ENCODE assay signal across 11 cellular contexts in the genomic region with DNA sequence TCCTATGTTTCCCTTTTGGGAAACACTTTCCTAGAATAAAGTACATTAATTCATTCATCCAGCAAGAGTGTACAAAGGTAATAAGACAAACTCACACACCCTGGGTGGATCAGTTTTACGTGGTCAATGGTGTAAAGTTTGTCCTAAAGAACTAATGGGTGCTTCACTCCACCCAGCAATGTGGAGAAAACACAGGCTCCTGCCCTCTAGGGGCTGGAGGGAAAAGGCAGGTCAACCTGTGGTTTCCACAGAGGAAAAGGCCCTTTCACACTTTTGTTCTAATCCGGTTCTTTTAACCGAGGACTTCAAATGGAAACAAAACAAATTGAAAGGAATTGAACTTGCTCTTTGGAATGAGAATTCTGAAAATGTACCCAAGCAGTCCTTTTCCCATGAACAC.
DNase-seq lines count a peak whose midpoint lies in the region; FAIRE-seq and TF ChIP-seq lines count a peak whose summit lies in the region.
"Had no signal": no experiment of that assay in that cellular context is flagged by ENCODE, and none has a peak within 500 bp of the region (broad histone marks: within the 10 kb centered on the region; RNA-seq: fewer than 3 reads in every experiment).

No MANE protein-coding gene starts in this region.

- peak; percentile 47 for TF ChIP-seq CTCF in bronchial epithelial cell (IDR thresholded peaks at IDR 0.05; ENCODE audit: insufficient read depth, low read length, severe bottlenecking)
- peak; percentile 50 for TF ChIP-seq CTCF in neural progenitor cell (IDR thresholded peaks at IDR 0.05)

- no peak overlapping the region for H3K27ac Mint-ChIP-seq in neural progenitor cell
- H3K27ac Mint-ChIP-seq: activated CD4-positive, alpha-beta T cell treated with anti-CD3 and anti-CD28 coated beads, Interleukin-2, amount 10 ng/mL, durations not matched to agents 7 days and 5 days had no signal

- H3K27me3 Mint-ChIP-seq in neural progenitor cell (ENCODE audit: insufficient read depth, low read depth) = no peaks in the 10 kb centered on the region

- H3K4me1 ChIP-seq in neural progenitor cell = no peaks in the 10 kb centered on the region

- H3K27ac ChIP-seq in neural progenitor cell = no peak overlapping the region
- H3K27ac ChIP-seq: SK-N-MC had no signal

- H4K20me1 ChIP-seq in neural progenitor cell (ENCODE audit: low read depth) = no peaks in the 10 kb centered on the region

- no peak overlapping the region for H3K4me3 Mint-ChIP-seq in neural progenitor cell
- H3K4me3 Mint-ChIP-seq: activated CD4-positive, alpha-beta T cell treated with anti-CD3 and anti-CD28 coated beads, Interleukin-2, amount 10 ng/mL, durations not matched to agents 7 days and 5 days had no signal

- H3K79me2 ChIP-seq in neural progenitor cell (ENCODE audit: low read depth) = no peaks in the 10 kb centered on the region

- H3K4me1 Mint-ChIP-seq in neural progenitor cell = peaks cover 4% of the 10 kb centered on the region
- H3K4me1 Mint-ChIP-seq: activated CD4-positive, alpha-beta T cell treated with anti-CD3 and anti-CD28 coated beads, Interleukin-2, amount 10 ng/mL, durations not matched to agents 7 days and 5 days had no signal

- H3K4me2 ChIP-seq in neural progenitor cell = no peak overlapping the region

- no peak overlapping the region for H3K9ac ChIP-seq in neural progenitor cell

- H3K27me3 ChIP-seq in bronchial epithelial cell (ENCODE audit: control insufficient read depth, insufficient read depth, low read length) (no peaks in the 10 kb centered on the region), neural progenitor cell (no peaks in the 10 kb centered on the region)

- DNase-seq in SIG-M5 treated with dmso at 0.1 percent for 504 hours (lab: John Stamatoyannopoulos, UW; ENCODE audit: unreplicated experiment) (peak; percentile 18), SIG-M5 (lab: John Stamatoyannopoulos, UW) (no peak), M059J (ENCODE audit: low read depth) (peak; percentile 11), bronchial epithelial cell (ENCODE audit: low read depth) (no peak), neural progenitor cell (ENCODE audit: low spot score) (peak; percentile 21), NCI-H748 treated with DMSO at 0.1 percent for 48 hours (lab: John Stamatoyannopoulos, UW) (no peak), cortex of kidney (lab: John Stamatoyannopoulos, UW) (no peak), NCI-H524 treated with DMSO at 0.1 percent for 48 hours (lab: John Stamatoyannopoulos, UW) (no peak)
- DNase-seq: activated CD4-positive, alpha-beta T cell treated with anti-CD3 and anti-CD28 coated beads, Interleukin-2, amount 10 ng/mL, durations not matched to agents 7 days and 5 days; NCI-H2081 treated with DMSO at 0.1 percent for 48 hours had no signal

- H3K36me3 Mint-ChIP-seq in neural progenitor cell = no peaks in the 10 kb centered on the region

- no peaks in the 10 kb centered on the region for H3K9me3 Mint-ChIP-seq in neural progenitor cell
- H3K9me3 Mint-ChIP-seq: activated CD4-positive, alpha-beta T cell treated with anti-CD3 and anti-CD28 coated beads, Interleukin-2, amount 10 ng/mL, durations not matched to agents 7 days and 5 days had no signal

- no peak overlapping the region for H2AFZ ChIP-seq in neural progenitor cell (replicated peaks)

- no peaks in the 10 kb centered on the region for H3F3A ChIP-seq in neural progenitor cell (ENCODE audit: low read depth)

- H3K4me3 ChIP-seq in bronchial epithelial cell (ENCODE audit: low read depth, low read length) = no peak overlapping the region
- H3K4me3 ChIP-seq in neural progenitor cell = no peak overlapping the region
- H3K4me3 ChIP-seq: SK-N-MC had no signal

- H3K36me3 ChIP-seq in bronchial epithelial cell (ENCODE audit: control insufficient read depth, insufficient read depth, low read length) (no peaks in the 10 kb centered on the region), neural progenitor cell (no peaks in the 10 kb centered on the region)

- peak; percentile 13 for FAIRE-seq in bronchial epithelial cell (lab: Jason Lieb, UNC)

- H3K9me3 ChIP-seq in neural progenitor cell (ENCODE audit: low read depth) = no peaks in the 10 kb centered on the region

Comparison
In these comparisons a context has a peak if more than half of its experiments do, and no peak if none do; other contexts are left out.
1. DNase-seq: peak in SIG-M5 treated with dmso at 0.1 percent for 504 hours (single experiment), M059J (single experiment) and neural progenitor cell (single experiment); none in SIG-M5 (single experiment), bronchial epithelial cell (single experiment), NCI-H748 treated with DMSO at 0.1 percent for 48 hours (single experiment), cortex of kidney (single experiment) and NCI-H524 treated with DMSO at 0.1 percent for 48 hours (single experiment).